Comparison of ENCODE assay signal across 8 cellular contexts in the genomic region with DNA sequence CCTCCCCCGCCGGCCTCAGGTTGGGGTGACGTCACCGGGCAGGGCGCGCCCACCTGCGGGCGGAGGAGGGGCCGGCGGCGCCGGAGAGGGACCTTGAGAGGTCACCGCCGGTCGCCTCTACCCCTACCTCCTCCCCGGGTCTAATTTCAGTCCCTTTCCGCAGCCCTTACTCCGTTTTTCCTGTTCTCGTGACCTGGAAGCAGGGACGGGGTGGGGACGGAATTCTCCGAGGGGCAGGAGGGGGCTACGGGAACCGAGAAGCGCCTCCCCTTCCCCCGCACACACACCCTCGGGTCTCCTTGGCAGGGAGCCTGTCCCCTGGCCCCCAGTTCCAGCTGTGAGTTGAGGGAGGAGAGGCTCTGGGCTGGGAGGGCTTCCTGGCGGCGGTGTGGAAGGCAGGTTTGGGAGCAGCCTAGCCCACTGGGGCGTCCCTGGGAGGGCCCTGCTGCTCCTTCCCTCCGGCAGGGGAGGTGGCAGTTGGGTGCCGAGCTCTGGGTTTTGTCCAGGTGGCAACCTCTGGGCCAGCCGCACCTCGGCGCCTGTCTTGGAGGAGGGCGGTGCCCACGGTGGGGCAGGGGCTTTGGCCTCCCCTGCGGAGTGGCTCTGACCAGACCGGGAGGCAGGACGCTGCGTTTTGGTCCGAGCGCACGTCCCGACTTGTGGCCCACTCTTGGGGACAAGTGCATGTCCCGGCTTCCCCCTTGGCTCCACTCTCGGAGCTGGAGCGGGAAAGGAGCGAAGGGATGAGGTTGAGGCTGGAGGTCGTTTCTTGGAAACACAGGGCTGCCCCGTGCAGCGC. TPM values are rescaled to one million over a fixed set of nuclear protein-coding genes. Genes with fewer than 3 reads are reported as not detected.
DNase-seq lines count a peak whose midpoint lies in the region; ATAC-seq and TF ChIP-seq lines count a peak whose summit lies in the region.

No MANE protein-coding gene starts in this region.

- H3K27me3 Mint-ChIP-seq in CD14-positive monocyte (ENCODE audit: low read depth in 3 of 3) (peaks cover 35 to 52% (median 42%) of the 10 kb centered on the region in 3 donors), WTC11 (ENCODE audit: low read depth) (peaks cover 24% of the 10 kb centered on the region)

- H3K4me1 Mint-ChIP-seq in CD14-positive monocyte, result peaks cover 15% of the 10 kb centered on the region
- peaks cover 17% of the 10 kb centered on the region for H3K4me1 Mint-ChIP-seq in WTC11

- peaks cover 11% of the 10 kb centered on the region for H3K79me2 ChIP-seq in hepatocyte

- H3K4me2 ChIP-seq in hepatocyte, result peak overlapping the region; percentile 82

- peaks cover 21% of the 10 kb centered on the region for H3K4me1 ChIP-seq in hepatocyte (ENCODE audit: insufficient read depth)
- peaks cover 41% of the 10 kb centered on the region for H3K4me1 ChIP-seq in suprapubic skin
- peaks cover 13 to 25% of the 10 kb centered on the region in 2 donors for H3K4me1 ChIP-seq in ascending aorta

- H3K27me3 ChIP-seq in hepatocyte (peaks cover 27% of the 10 kb centered on the region), suprapubic skin (peaks cover 28% of the 10 kb centered on the region), ascending aorta (peaks cover 16% of the 10 kb centered on the region)

- H2AFZ ChIP-seq in hepatocyte, result peak overlapping the region; percentile 53

- DNase-seq in CD14-positive monocyte (ENCODE audit: low spot score) (no peak), WTC11 (ENCODE audit: low spot score) (peak; percentile 87), hepatocyte (ENCODE audit: low spot score) (peak; percentile 78), suprapubic skin (ENCODE audit: low spot score in 2 of 2) (no peak), foreskin fibroblast (no peak), ascending aorta (ENCODE audit: low spot score in 2 of 2) (no peak), NOMO-1 treated with dmso at 0.1 percent for 144 hours (lab: John Stamatoyannopoulos, UW; ENCODE audit: unreplicated experiment) (no peak)

- H3K27ac ChIP-seq in hepatocyte, result no peak overlapping the region
- H3K27ac ChIP-seq in suprapubic skin, result no peak overlapping the region
- H3K27ac ChIP-seq in ascending aorta, result no peak overlapping the region

- peak overlapping the region; percentile 27 to 79 for H3K4me3 Mint-ChIP-seq in CD14-positive monocyte
- H3K4me3 Mint-ChIP-seq in WTC11, result peak overlapping the region; percentile 76

- TF ChIP-seq POLR2A in suprapubic skin (IDR thresholded peaks at IDR 0.05), result no peak

- intact Hi-C loops in CD14-positive monocyte (cut with micrococcal nuclease), result no loop called here
- intact Hi-C loops in ascending aorta (cut with DNase I), result no loop called here

- peak overlapping the region; percentile 15 for H3K4me3 ChIP-seq in hepatocyte
- peak overlapping the region; percentile 49 for H3K4me3 ChIP-seq in suprapubic skin
- H3K4me3 ChIP-seq in foreskin fibroblast (ENCODE audit: low read depth in 1 of 2, low read length in 2 of 2), result peak overlapping the region in 1 of 2 donors; percentile 47
- H3K4me3 ChIP-seq in ascending aorta, result peak overlapping the region in 1 of 2 donors; percentile 39

- TF ChIP-seq EP300 in suprapubic skin (IDR thresholded peaks at IDR 0.05), result no peak

- H3K36me3 ChIP-seq in hepatocyte (replicated peaks; ENCODE audit: insufficient read depth, low read depth) (no peaks in the 10 kb centered on the region), suprapubic skin (peaks cover 11% of the 10 kb centered on the region), ascending aorta (peaks cover 11 to 13% of the 10 kb centered on the region in 2 donors)

- CTCF ChIA-PET in WTC11 (lab: Charles Lee), result interaction anchor here (0.8 to 6.4 kb wide), 7 partner anchors 10 to 205 kb away, joined by 3 to 59 read pairs (median 3); no protein-coding TSS in a partner anchor

- H4K20me1 ChIP-seq in hepatocyte (ENCODE audit: insufficient read depth, poor library complexity, severe bottlenecking), result peaks cover 3% of the 10 kb centered on the region

- WGBS in hepatocyte (ENCODE audit: low lambda C conversion rate, missing lambda C conversion rate), result 6% methylated on average over 43 of the region's 52 CpGs
- WGBS in suprapubic skin, result 1% methylated on average over 18 of the region's 52 CpGs

- no peaks in the 10 kb centered on the region for H3K9me2 ChIP-seq in hepatocyte (replicated peaks; ENCODE audit: insufficient read depth)

- POLR2A ChIA-PET in WTC11 (lab: Charles Lee), result interaction anchor here (0.6 to 1.1 kb wide), 2 partner anchors 20 to 47 kb away, joined by 3 to 4 read pairs; a partner anchor contains a TSS

- ATAC-seq in GM21619 (IDR thresholded peaks at IDR 0.05; ENCODE audit: unreplicated experiment) (peak; percentile 5), WTC11 (peak; percentile 23)

- no peaks in the 10 kb centered on the region for H3K9me3 ChIP-seq in hepatocyte (ENCODE audit: low read depth)
- no peaks in the 10 kb centered on the region for H3K9me3 ChIP-seq in suprapubic skin
- no peaks in the 10 kb centered on the region for H3K9me3 ChIP-seq in ascending aorta

- no peak for TF ChIP-seq CTCF in CD14-positive monocyte (IDR thresholded peaks at IDR 0.05)
- no peak for TF ChIP-seq CTCF in WTC11 (IDR thresholded peaks at IDR 0.05)
- no peak for TF ChIP-seq CTCF in hepatocyte (IDR thresholded peaks at IDR 0.05; ENCODE audit: poor library complexity)
- no peak for TF ChIP-seq CTCF in suprapubic skin (IDR thresholded peaks at IDR 0.05)
- no peak for TF ChIP-seq CTCF in foreskin fibroblast (IDR thresholded peaks at IDR 0.05; ENCODE audit: low read depth, low read length)
- TF ChIP-seq CTCF in ascending aorta (IDR thresholded peaks at IDR 0.05), result no peak

- H3K36me3 Mint-ChIP-seq in CD14-positive monocyte (peaks cover 25 to 29% of the 10 kb centered on the region in 2 donors), WTC11 (peaks cover 5% of the 10 kb centered on the region; the same call in 1 of the 2 replicates)

- H3K27ac Mint-ChIP-seq in CD14-positive monocyte (peak overlapping the region in 1 of 7 donors; percentile 69), WTC11 (no peak overlapping the region)

- peaks cover 0 to 16% (median 11%) of the 10 kb centered on the region in 7 donors for H3K9me3 Mint-ChIP-seq in CD14-positive monocyte
- no peaks in the 10 kb centered on the region for H3K9me3 Mint-ChIP-seq in WTC11

TF ChIP-seq in WTC11, 78 proteins besides CTCF, POLR2A, EP300 and RAD21 (continues in another document):
- no peak for TF ChIP-seq NR3C1 (CRISPR knock-in tag; conservative IDR thresholded peaks at IDR 0.05; ENCODE audit: low read depth)
- TF ChIP-seq, protein P1, sequence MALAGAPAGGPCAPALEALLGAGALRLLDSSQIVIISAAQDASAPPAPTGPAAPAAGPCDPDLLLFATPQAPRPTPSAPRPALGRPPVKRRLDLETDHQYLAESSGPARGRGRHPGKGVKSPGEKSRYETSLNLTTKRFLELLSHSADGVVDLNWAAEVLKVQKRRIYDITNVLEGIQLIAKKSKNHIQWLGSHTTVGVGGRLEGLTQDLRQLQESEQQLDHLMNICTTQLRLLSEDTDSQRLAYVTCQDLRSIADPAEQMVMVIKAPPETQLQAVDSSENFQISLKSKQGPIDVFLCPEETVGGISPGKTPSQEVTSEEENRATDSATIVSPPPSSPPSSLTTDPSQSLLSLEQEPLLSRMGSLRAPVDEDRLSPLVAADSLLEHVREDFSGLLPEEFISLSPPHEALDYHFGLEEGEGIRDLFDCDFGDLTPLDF (CRISPR knock-in tag; IDR thresholded peaks at IDR 0.05), result no peak
- TF ChIP-seq NFYB (CRISPR knock-in tag; conservative IDR thresholded peaks at IDR 0.05; ENCODE audit: low read depth), result no peak
- peak; percentile 50 for TF ChIP-seq ZNF423 (CRISPR knock-in tag; IDR thresholded peaks at IDR 0.05)
- TF ChIP-seq FOXP1 (CRISPR knock-in tag; IDR thresholded peaks at IDR 0.05; ENCODE audit: borderline replicate concordance), result peak; percentile 39; the same call in 1 of the 2 replicates
- TF ChIP-seq, protein P2, sequence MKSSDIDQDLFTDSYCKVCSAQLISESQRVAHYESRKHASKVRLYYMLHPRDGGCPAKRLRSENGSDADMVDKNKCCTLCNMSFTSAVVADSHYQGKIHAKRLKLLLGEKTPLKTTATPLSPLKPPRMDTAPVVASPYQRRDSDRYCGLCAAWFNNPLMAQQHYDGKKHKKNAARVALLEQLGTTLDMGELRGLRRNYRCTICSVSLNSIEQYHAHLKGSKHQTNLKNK (CRISPR knock-in tag; IDR thresholded peaks at IDR 0.05), result no peak
- TF ChIP-seq, protein P3, sequence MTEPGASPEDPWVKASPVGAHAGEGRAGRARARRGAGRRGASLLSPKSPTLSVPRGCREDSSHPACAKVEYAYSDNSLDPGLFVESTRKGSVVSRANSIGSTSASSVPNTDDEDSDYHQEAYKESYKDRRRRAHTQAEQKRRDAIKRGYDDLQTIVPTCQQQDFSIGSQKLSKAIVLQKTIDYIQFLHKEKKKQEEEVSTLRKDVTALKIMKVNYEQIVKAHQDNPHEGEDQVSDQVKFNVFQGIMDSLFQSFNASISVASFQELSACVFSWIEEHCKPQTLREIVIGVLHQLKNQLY (CRISPR knock-in tag; IDR thresholded peaks at IDR 0.05), result no peak

RNA-seq across cellular contexts. Expression of a gene that starts 0.8 kb away (rescaled TPM):
- polyA plus RNA-seq in CD14-positive monocyte (under 1 TPM in 1 of 2 donors, not detected in 1; 0.29 TPM), hepatocyte (1.5 and 2.5 TPM in 2 replicates)
- total RNA-seq in WTC11 (2021) (41.5 to 53.5 TPM (median 51.2 TPM) in 3 replicates), hepatocyte (1.4 and 2.2 TPM in 2 replicates), suprapubic skin (1 to 10 TPM in 1 of 4 donors, under 1 TPM in 2, not detected in 1; 0.42 to 1.7 (median 0.60) TPM), ascending aorta (0.32 TPM)

RNA-seq across cellular contexts. Expression of a gene that starts 6.5 kb away (rescaled TPM):
- polyA plus RNA-seq in CD14-positive monocyte (10 to 100 TPM; 22.4 to 22.7 TPM), hepatocyte (44.0 and 56.8 TPM in 2 replicates)
- total RNA-seq in WTC11 (2021) (56.0 to 58.5 TPM (median 57.0 TPM) in 3 replicates), hepatocyte (34.0 and 34.9 TPM in 2 replicates), suprapubic skin (10 to 100 TPM in 1 of 4 donors, 1 to 10 TPM in 3; 7.0 to 11.2 (median 9.5) TPM), ascending aorta (2.7 TPM)

RNA-seq across cellular contexts. Expression of a gene that starts 9.3 kb away (rescaled TPM):
- polyA plus RNA-seq in CD14-positive monocyte (not detected), hepatocyte (5.4 and 6.0 TPM in 2 replicates)
- total RNA-seq in WTC11 (2021) (5.7 to 7.7 TPM (median 6.9 TPM) in 3 replicates), hepatocyte (2.3 and 5.1 TPM in 2 replicates), suprapubic skin (1 to 10 TPM in 3 of 4 donors, not detected in 1; 1.1 to 3.1 (median 2.0) TPM), ascending aorta (not detected)

RNA-seq across cellular contexts. Expression of a gene that starts 18.7 kb away (rescaled TPM):
- 10 to 100 TPM; 36.0 to 37.8 TPM for polyA plus RNA-seq in CD14-positive monocyte
- 67.6 to 73.4 TPM (median 71.3 TPM) in 3 replicates for total RNA-seq in WTC11 (2021)
- total RNA-seq in hepatocyte, result 19.9 and 24.2 TPM in 2 replicates
- 48.5 and 56.3 TPM in 2 replicates for polyA plus RNA-seq in hepatocyte
- 10 to 100 TPM; 49.2 to 73.5 (median 57.2) TPM for total RNA-seq in suprapubic skin
- total RNA-seq in ascending aorta, result 55.7 TPM

RNA-seq across cellular contexts. Expression of a gene that starts 19.1 kb away (rescaled TPM):
- 1 to 10 TPM; 1.4 to 1.5 TPM for polyA plus RNA-seq in CD14-positive monocyte
- total RNA-seq in WTC11 (2021), result 53.9 to 66.4 TPM (median 55.5 TPM) in 3 replicates
- total RNA-seq in hepatocyte, result 22.8 and 42.6 TPM in 2 replicates
- 29.5 and 36.8 TPM in 2 replicates for polyA plus RNA-seq in hepatocyte
- total RNA-seq in suprapubic skin, result 100 to 1,000 TPM in 1 of 4 donors, 10 to 100 TPM in 3; 69.4 to 103 (median 84.0) TPM
- 31.1 TPM for total RNA-seq in ascending aorta

Comparison
In these comparisons a context has a peak if more than half of its experiments do, and no peak if none do; other contexts are left out.
1. DNase-seq: peak in WTC11 (single experiment) and hepatocyte (single experiment); none in CD14-positive monocyte (single experiment), suprapubic skin (0 of 2), foreskin fibroblast (0 of 2), ascending aorta (0 of 2) and NOMO-1 treated with dmso at 0.1 percent for 144 hours (single experiment).
2. RNA of a gene that starts 0.8 kb away (total RNA-seq): 41.5 to 53.5 TPM in WTC11; 1.4 to 2.2 TPM in hepatocyte, 0.42 to 1.7 TPM in suprapubic skin and 0.32 TPM in ascending aorta (single experiment); every median in the first group is over 10 times any median in the second.